ENCODE assay signal across 1 cellular context in genomic region chr7:47470567-47471357, GRCh38.
TF ChIP-seq lines count a peak whose summit lies in the region.

No MANE protein-coding gene starts in this region.

TF ChIP-seq in HepG2, 621 proteins besides CTCF, POLR2A, EP300 and RAD21 (continued from another document and continues in another):
- TF ChIP-seq ZNF18 (CRISPR knock-in tag; IDR thresholded peaks at IDR 0.05; ENCODE audit: insufficient replicate concordance): peak; percentile 69
- TF ChIP-seq ZNF543 (CRISPR knock-in tag; IDR thresholded peaks at IDR 0.05): peak; percentile 51; the same call in 1 of the 2 replicates
- peak; percentile 65 for TF ChIP-seq CBX1 (IDR thresholded peaks at IDR 0.05; ENCODE audit: low read depth)
- peak; percentile 72 for TF ChIP-seq CREM (IDR thresholded peaks at IDR 0.05)
- no peak for TF ChIP-seq CREM (CRISPR knock-in tag; IDR thresholded peaks at IDR 0.05)
- no peak for TF ChIP-seq ZNF558 (CRISPR knock-in tag; IDR thresholded peaks at IDR 0.05; ENCODE audit: borderline replicate concordance)
- no peak for TF ChIP-seq HINFP (CRISPR knock-in tag; IDR thresholded peaks at IDR 0.05; ENCODE audit: low read depth)
- TF ChIP-seq MYPOP (CRISPR knock-in tag; IDR thresholded peaks at IDR 0.05): peak; percentile 64; the same call in 1 of the 2 replicates
- TF ChIP-seq JUN (CRISPR knock-in tag; IDR thresholded peaks at IDR 0.05): peak; percentile 26; the same call in 1 of the 2 replicates
- TF ChIP-seq SMAD3 (CRISPR knock-in tag; IDR thresholded peaks at IDR 0.05): peak; percentile 33; the same call in 1 of the 2 replicates
- no peak for TF ChIP-seq ZNF280B (CRISPR knock-in tag; IDR thresholded peaks at IDR 0.05; ENCODE audit: borderline replicate concordance)
- TF ChIP-seq ZNF646 (CRISPR knock-in tag; IDR thresholded peaks at IDR 0.05): peak; percentile 79; the same call in 1 of the 2 replicates
- 0 out of 2 replicates have a peak, but pooled peaks have one; percentile 1 for TF ChIP-seq ZBTB33 (CRISPR knock-in tag; IDR thresholded peaks at IDR 0.05)
- TF ChIP-seq ZNF350 (CRISPR knock-in tag; IDR thresholded peaks at IDR 0.05; ENCODE audit: borderline replicate concordance, low read depth): peak; percentile 79; the same call in 1 of the 2 replicates
- TF ChIP-seq CCAR2 (optimal IDR thresholded peaks at IDR 0.05; ENCODE audit: low read depth, low read length): peak; percentile 32
- 0 out of 2 replicates have a peak, but pooled peaks have one; percentile 52 for TF ChIP-seq DZIP1 (CRISPR knock-in tag; IDR thresholded peaks at IDR 0.05)
- no peak for TF ChIP-seq ZHX2 (IDR thresholded peaks at IDR 0.05; ENCODE audit: low read depth)
- no peak for TF ChIP-seq ZHX2 (CRISPR knock-in tag; IDR thresholded peaks at IDR 0.05; ENCODE audit: borderline replicate concordance)
- no peak for TF ChIP-seq ZBTB8A (CRISPR knock-in tag; IDR thresholded peaks at IDR 0.05; ENCODE audit: borderline replicate concordance, low read depth)
- TF ChIP-seq HNF4A (CRISPR knock-in tag; IDR thresholded peaks at IDR 0.05): peak; percentile 91
- no peak; the same call in 1 of the 2 replicates for TF ChIP-seq YEATS4 (CRISPR knock-in tag; IDR thresholded peaks at IDR 0.05; ENCODE audit: borderline replicate concordance)
- no peak for TF ChIP-seq PCBP1 (IDR thresholded peaks at IDR 0.05; ENCODE audit: borderline replicate concordance, low read depth, low read length)
- TF ChIP-seq ZNF136 (CRISPR knock-in tag; IDR thresholded peaks at IDR 0.05; ENCODE audit: low read depth): no peak
- TF ChIP-seq ZNF788 (CRISPR knock-in tag; IDR thresholded peaks at IDR 0.05; ENCODE audit: borderline replicate concordance): peak; percentile 19; the same call in 1 of the 2 replicates
- TF ChIP-seq ZBTB43 (CRISPR knock-in tag; conservative IDR thresholded peaks at IDR 0.05): peak; percentile 64; the same call in 1 of the 2 replicates
- no peak for TF ChIP-seq ZNF468 (CRISPR knock-in tag; IDR thresholded peaks at IDR 0.05)
